Comparison of ENCODE assay signal across 8 cellular contexts in the genomic region with DNA sequence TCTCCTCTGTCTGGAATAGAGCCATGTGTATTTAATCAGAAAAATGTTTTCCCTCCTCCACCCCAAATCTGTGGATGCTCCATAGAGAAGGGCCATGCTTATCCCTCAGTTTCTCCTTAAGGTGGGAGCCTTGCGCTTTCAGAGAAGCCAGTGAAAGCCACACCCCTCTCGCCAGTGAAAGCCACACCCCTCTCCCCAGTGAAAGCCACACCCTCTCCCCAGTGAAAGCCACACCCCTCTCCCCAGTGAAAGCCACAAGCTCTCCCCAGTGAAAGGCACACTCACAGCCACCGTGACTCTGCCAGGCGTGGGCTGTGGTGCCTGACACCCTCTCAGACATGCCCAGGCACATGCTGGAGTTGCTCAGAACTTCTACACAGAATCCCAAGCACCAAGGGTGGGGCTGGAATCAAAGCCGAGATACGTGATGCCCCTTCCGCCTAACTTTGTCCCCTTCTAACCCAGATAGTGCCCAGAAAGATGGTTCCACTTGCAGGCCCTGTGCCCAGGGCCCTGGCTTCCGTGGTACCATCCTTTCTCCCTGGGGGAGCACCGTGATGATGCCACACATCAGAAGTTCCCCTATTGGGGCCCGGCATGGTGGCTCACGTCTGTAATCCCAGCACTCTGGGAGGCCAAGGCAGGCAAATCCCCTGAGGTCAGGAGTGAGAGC. TPM values are rescaled to one million over a fixed set of nuclear protein-coding genes. Genes with fewer than 3 reads are reported as not detected.
DNase-seq lines count a peak whose midpoint lies in the region; ATAC-seq and TF ChIP-seq lines count a peak whose summit lies in the region.

No MANE protein-coding gene starts in this region.

- H3K4me1 ChIP-seq in RWPE2 (ENCODE audit: insufficient read depth, poor library complexity, severe bottlenecking) = peaks cover 10% of the 10 kb centered on the region
- peaks cover 40% of the 10 kb centered on the region for H3K4me1 ChIP-seq in hepatocyte (ENCODE audit: insufficient read depth)

- H3K36me3 ChIP-seq in RWPE2 (ENCODE audit: low read depth) = no peaks in the 10 kb centered on the region
- H3K36me3 ChIP-seq in hepatocyte (replicated peaks; ENCODE audit: insufficient read depth, low read depth) = no peaks in the 10 kb centered on the region

- peaks cover 60% of the 10 kb centered on the region for H3K79me2 ChIP-seq in hepatocyte

- H3K27ac ChIP-seq in RWPE2 (ENCODE audit: poor library complexity, severe bottlenecking) = peak overlapping the region; percentile 38
- H3K27ac ChIP-seq in hepatocyte = peak overlapping the region; percentile 85

- H3K4me2 ChIP-seq in hepatocyte = peak overlapping the region; percentile 60

- H3K27me3 ChIP-seq in RWPE2 (ENCODE audit: insufficient read depth, poor library complexity, severe bottlenecking) (no peaks in the 10 kb centered on the region), hepatocyte (no peaks in the 10 kb centered on the region)

- ATAC-seq in HG02642 (IDR thresholded peaks at IDR 0.05; ENCODE audit: poor library complexity, unreplicated experiment) (peak; percentile 45), RWPE2 (ENCODE audit: low read depth) (peak; percentile 74), GM21528 (IDR thresholded peaks at IDR 0.05; ENCODE audit: low FRiP score, unreplicated experiment) (no peak), HG03095 (IDR thresholded peaks at IDR 0.05; ENCODE audit: unreplicated experiment) (no peak)

- TF ChIP-seq CTCF in RWPE2 (IDR thresholded peaks at IDR 0.05; ENCODE audit: poor library complexity, severe bottlenecking) (no peak), hepatocyte (IDR thresholded peaks at IDR 0.05; ENCODE audit: poor library complexity) (no peak)

- H2AFZ ChIP-seq in hepatocyte = no peak overlapping the region

- H3K4me3 ChIP-seq in RWPE2 (ENCODE audit: severe bottlenecking) (no peak overlapping the region), hepatocyte (no peak overlapping the region)

- H4K20me1 ChIP-seq in hepatocyte (ENCODE audit: insufficient read depth, poor library complexity, severe bottlenecking) = peaks cover 4% of the 10 kb centered on the region

- H3K9me2 ChIP-seq in hepatocyte (replicated peaks; ENCODE audit: insufficient read depth) = no peaks in the 10 kb centered on the region

- WGBS in hepatocyte (ENCODE audit: low lambda C conversion rate, missing lambda C conversion rate) = 75% methylated on average over 10 of the region's 11 CpGs

- DNase-seq in ELR (ENCODE audit: low read depth) (peak; percentile 62), RWPE2 (ENCODE audit: low spot score) (no peak), activated gamma-delta T cell (lab: John Stamatoyannopoulos, UW) (peak; percentile 25), hepatocyte (ENCODE audit: low spot score) (peak; percentile 84)
- DNase-seq in stimulated activated CD8-positive, alpha-beta memory T cell treated with anti-CD3 and anti-CD28 coated beads, Interleukin-12 subunit alpha, Interleukin-12 subunit beta, amount 100 ng/mL, for 4 hours (ENCODE audit: low read depth) = peak; percentile 73

- H3K9me3 ChIP-seq in RWPE2 (ENCODE audit: severe bottlenecking) = no peaks in the 10 kb centered on the region
- no peaks in the 10 kb centered on the region for H3K9me3 ChIP-seq in hepatocyte (ENCODE audit: low read depth)

RNA-seq across cellular contexts. Expression of a gene that starts 16.5 kb away (rescaled TPM):
- 44.2 and 65.1 TPM in 2 replicates for total RNA-seq in hepatocyte
- 84.9 and 91.2 TPM in 2 replicates for polyA plus RNA-seq in hepatocyte

Comparison
In these comparisons a context has a peak if more than half of its experiments do, and no peak if none do; other contexts are left out.
1. ATAC-seq: peak in HG02642 (single experiment) and RWPE2 (single experiment); none in GM21528 (single experiment) and HG03095 (single experiment).